16 cellular contexts compared by ENCODE assay signal in genomic region chr7:82109288-82109687, GRCh38.
A peak's percentile ranks its signal among the peaks of the same experiment; 100 is the strongest.
DNase-seq lines count a peak whose midpoint lies in the region; ATAC-seq and TF ChIP-seq lines count a peak whose summit lies in the region.
"Had no signal": no experiment of that assay in that cellular context is flagged by ENCODE, and none has a peak within 500 bp of the region (broad histone marks: within the 10 kb centered on the region; RNA-seq: fewer than 3 reads in every experiment).

No MANE protein-coding gene starts in this region.

- DNase-seq in ELR (ENCODE audit: low read depth) (peak; percentile 69), NCI-H226 (peak; percentile 2), dermis blood vessel endothelial cell (peak; percentile 93), myocyte (ENCODE audit: low read depth) (peak; percentile 39), BE2C (no peak), immature natural killer cell (no peak)
- DNase-seq: activated CD8-positive, alpha-beta memory T cell treated with anti-CD3 and anti-CD28 coated beads for 24 hours; activated naive CD4-positive, alpha-beta T cell treated with anti-CD3 and anti-CD28 coated beads for 36 hours; colonic mucosa; head of caudate nucleus; mesendoderm; stimulated activated CD4-positive, alpha-beta T cell treated with anti-CD3 and anti-CD28 coated beads, Interleukin-4, amount 100 ng/mL, for 4 hours; stomach had no signal

- no peaks in the 10 kb centered on the region for H3K27me3 ChIP-seq in BE2C
- H3K27me3 ChIP-seq: colonic mucosa, stomach had no signal

- TF ChIP-seq CTCF in BE2C (IDR thresholded peaks at IDR 0.05; ENCODE audit: low read depth, low read length): no peak

- H3K4me1 Mint-ChIP-seq in immature natural killer cell: no peaks in the 10 kb centered on the region

- H3K4me3 Mint-ChIP-seq in immature natural killer cell: no peak overlapping the region
- H3K4me3 Mint-ChIP-seq: activated naive CD4-positive, alpha-beta T cell treated with anti-CD3 and anti-CD28 coated beads for 36 hours had no signal

- no peaks in the 10 kb centered on the region for H3K36me3 Mint-ChIP-seq in immature natural killer cell

- H3K4me1 ChIP-seq in BE2C: peaks cover 37% of the 10 kb centered on the region
- H3K4me1 ChIP-seq: colonic mucosa, parathyroid adenoma, stomach had no signal

- H3K36me3 ChIP-seq in BE2C: no peaks in the 10 kb centered on the region
- H3K36me3 ChIP-seq: colonic mucosa, stomach had no signal

- peaks cover 0 to 3% (median 0%) of the 10 kb centered on the region in 3 donors for H3K27me3 Mint-ChIP-seq in immature natural killer cell (ENCODE audit: low read depth in 3 of 3)

- ATAC-seq in HG02973 (IDR thresholded peaks at IDR 0.05; ENCODE audit: unreplicated experiment): no peak
- no peak for ATAC-seq in HG03108 (IDR thresholded peaks at IDR 0.05; ENCODE audit: unreplicated experiment)

- no peaks in the 10 kb centered on the region for H3K9me3 ChIP-seq in BE2C
- H3K9me3 ChIP-seq: colonic mucosa, stomach had no signal

- no peak overlapping the region for H3K4me3 ChIP-seq in BE2C (ENCODE audit: low read depth, low read length)
- H3K4me3 ChIP-seq: colonic mucosa, stomach had no signal

- H3K27ac Mint-ChIP-seq in immature natural killer cell: no peak overlapping the region
- H3K27ac Mint-ChIP-seq: activated naive CD4-positive, alpha-beta T cell treated with anti-CD3 and anti-CD28 coated beads for 36 hours had no signal

- H3K9me3 Mint-ChIP-seq in immature natural killer cell: peaks cover 0 to 35% (median 4%) of the 10 kb centered on the region in 6 donors
- H3K9me3 Mint-ChIP-seq: activated naive CD4-positive, alpha-beta T cell treated with anti-CD3 and anti-CD28 coated beads for 36 hours had no signal

Comparison
In these comparisons a context has a peak if more than half of its experiments do, and no peak if none do; other contexts are left out.
1. DNase-seq: peak in ELR (single experiment), NCI-H226 (single experiment), dermis blood vessel endothelial cell (single experiment) and myocyte (single experiment); none in BE2C (single experiment) and immature natural killer cell (0 of 3).